Comparison of ENCODE assay signal across 1 cellular context in the genomic region with DNA sequence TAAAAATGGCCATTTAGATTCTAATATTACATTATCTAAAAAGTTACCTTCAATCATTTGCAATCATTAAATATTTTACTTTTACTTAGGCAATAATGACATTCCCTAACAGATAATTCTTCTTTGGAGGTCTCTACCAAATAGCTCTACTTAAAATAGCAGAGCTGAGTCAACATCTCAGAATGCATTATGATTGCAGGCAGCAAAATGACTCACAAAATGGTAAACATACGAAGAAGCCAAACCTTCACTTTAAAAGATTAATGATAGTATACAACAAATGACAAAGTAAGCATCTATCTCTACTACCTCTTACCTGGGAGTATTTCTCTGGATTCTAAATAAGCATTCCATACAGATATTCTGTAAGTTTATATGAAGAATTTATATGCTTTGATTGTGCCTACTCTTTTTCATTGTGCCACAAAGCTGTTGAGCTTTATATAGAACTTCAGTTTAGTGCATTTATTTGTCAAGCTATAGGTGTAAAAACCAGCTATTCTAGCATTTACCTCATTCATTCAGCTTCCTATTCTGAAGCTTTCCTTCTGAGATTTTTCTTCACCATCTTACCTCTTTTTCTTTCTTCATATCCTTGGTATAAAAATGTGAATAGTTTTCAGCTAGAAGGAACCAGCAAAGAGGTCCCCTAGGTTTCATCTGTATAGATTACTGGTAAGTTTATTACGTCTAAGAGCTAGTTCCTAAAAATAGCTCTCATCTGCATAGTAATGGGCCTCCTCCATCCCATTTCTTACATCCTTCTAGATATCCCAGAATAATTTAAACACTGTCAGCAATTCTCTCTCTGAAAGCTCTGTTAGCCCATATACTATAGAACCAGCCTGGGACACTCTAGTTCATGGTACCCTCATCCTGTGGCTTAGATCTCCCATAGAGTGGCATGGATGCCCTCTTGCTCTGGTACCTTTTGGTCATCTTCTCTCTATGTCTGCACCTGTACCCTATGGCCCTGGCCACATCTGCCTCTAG.
TF ChIP-seq lines count a peak whose summit lies in the region.

No MANE protein-coding gene starts in this region.

TF ChIP-seq in WTC11, 78 proteins besides CTCF, POLR2A, EP300 and RAD21 (continued from another document):
- TF ChIP-seq, protein P1, sequence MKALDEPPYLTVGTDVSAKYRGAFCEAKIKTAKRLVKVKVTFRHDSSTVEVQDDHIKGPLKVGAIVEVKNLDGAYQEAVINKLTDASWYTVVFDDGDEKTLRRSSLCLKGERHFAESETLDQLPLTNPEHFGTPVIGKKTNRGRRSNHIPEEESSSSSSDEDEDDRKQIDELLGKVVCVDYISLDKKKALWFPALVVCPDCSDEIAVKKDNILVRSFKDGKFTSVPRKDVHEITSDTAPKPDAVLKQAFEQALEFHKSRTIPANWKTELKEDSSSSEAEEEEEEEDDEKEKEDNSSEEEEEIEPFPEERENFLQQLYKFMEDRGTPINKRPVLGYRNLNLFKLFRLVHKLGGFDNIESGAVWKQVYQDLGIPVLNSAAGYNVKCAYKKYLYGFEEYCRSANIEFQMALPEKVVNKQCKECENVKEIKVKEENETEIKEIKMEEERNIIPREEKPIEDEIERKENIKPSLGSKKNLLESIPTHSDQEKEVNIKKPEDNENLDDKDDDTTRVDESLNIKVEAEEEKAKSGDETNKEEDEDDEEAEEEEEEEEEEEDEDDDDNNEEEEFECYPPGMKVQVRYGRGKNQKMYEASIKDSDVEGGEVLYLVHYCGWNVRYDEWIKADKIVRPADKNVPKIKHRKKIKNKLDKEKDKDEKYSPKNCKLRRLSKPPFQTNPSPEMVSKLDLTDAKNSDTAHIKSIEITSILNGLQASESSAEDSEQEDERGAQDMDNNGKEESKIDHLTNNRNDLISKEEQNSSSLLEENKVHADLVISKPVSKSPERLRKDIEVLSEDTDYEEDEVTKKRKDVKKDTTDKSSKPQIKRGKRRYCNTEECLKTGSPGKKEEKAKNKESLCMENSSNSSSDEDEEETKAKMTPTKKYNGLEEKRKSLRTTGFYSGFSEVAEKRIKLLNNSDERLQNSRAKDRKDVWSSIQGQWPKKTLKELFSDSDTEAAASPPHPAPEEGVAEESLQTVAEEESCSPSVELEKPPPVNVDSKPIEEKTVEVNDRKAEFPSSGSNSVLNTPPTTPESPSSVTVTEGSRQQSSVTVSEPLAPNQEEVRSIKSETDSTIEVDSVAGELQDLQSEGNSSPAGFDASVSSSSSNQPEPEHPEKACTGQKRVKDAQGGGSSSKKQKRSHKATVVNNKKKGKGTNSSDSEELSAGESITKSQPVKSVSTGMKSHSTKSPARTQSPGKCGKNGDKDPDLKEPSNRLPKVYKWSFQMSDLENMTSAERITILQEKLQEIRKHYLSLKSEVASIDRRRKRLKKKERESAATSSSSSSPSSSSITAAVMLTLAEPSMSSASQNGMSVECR (CRISPR knock-in tag; IDR thresholded peaks at IDR 0.05; ENCODE audit: borderline replicate concordance) = no peak
- TF ChIP-seq SOX15 (CRISPR knock-in tag; IDR thresholded peaks at IDR 0.05) (no peak), TEAD4 (CRISPR knock-in tag; IDR thresholded peaks at IDR 0.05) (no peak), FOXK1 (CRISPR knock-in tag; IDR thresholded peaks at IDR 0.05) (no peak), ZNF396 (CRISPR knock-in tag; IDR thresholded peaks at IDR 0.05; ENCODE audit: borderline replicate concordance) (no peak), CBFB (CRISPR knock-in tag; IDR thresholded peaks at IDR 0.05; ENCODE audit: low read depth) (no peak), NFATC4 (CRISPR knock-in tag; IDR thresholded peaks at IDR 0.05) (no peak), ZNF317 (CRISPR knock-in tag; IDR thresholded peaks at IDR 0.05; ENCODE audit: borderline replicate concordance, low read depth) (no peak), CREM (CRISPR knock-in tag; IDR thresholded peaks at IDR 0.05) (no peak)
- TF ChIP-seq, protein P2, sequence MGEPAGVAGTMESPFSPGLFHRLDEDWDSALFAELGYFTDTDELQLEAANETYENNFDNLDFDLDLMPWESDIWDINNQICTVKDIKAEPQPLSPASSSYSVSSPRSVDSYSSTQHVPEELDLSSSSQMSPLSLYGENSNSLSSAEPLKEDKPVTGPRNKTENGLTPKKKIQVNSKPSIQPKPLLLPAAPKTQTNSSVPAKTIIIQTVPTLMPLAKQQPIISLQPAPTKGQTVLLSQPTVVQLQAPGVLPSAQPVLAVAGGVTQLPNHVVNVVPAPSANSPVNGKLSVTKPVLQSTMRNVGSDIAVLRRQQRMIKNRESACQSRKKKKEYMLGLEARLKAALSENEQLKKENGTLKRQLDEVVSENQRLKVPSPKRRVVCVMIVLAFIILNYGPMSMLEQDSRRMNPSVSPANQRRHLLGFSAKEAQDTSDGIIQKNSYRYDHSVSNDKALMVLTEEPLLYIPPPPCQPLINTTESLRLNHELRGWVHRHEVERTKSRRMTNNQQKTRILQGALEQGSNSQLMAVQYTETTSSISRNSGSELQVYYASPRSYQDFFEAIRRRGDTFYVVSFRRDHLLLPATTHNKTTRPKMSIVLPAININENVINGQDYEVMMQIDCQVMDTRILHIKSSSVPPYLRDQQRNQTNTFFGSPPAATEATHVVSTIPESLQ (CRISPR knock-in tag; IDR thresholded peaks at IDR 0.05) = no peak
- TF ChIP-seq, protein P3, sequence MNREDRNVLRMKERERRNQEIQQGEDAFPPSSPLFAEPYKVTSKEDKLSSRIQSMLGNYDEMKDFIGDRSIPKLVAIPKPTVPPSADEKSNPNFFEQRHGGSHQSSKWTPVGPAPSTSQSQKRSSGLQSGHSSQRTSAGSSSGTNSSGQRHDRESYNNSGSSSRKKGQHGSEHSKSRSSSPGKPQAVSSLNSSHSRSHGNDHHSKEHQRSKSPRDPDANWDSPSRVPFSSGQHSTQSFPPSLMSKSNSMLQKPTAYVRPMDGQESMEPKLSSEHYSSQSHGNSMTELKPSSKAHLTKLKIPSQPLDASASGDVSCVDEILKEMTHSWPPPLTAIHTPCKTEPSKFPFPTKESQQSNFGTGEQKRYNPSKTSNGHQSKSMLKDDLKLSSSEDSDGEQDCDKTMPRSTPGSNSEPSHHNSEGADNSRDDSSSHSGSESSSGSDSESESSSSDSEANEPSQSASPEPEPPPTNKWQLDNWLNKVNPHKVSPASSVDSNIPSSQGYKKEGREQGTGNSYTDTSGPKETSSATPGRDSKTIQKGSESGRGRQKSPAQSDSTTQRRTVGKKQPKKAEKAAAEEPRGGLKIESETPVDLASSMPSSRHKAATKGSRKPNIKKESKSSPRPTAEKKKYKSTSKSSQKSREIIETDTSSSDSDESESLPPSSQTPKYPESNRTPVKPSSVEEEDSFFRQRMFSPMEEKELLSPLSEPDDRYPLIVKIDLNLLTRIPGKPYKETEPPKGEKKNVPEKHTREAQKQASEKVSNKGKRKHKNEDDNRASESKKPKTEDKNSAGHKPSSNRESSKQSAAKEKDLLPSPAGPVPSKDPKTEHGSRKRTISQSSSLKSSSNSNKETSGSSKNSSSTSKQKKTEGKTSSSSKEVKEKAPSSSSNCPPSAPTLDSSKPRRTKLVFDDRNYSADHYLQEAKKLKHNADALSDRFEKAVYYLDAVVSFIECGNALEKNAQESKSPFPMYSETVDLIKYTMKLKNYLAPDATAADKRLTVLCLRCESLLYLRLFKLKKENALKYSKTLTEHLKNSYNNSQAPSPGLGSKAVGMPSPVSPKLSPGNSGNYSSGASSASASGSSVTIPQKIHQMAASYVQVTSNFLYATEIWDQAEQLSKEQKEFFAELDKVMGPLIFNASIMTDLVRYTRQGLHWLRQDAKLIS (CRISPR knock-in tag; IDR thresholded peaks at IDR 0.05; ENCODE audit: borderline replicate concordance) = no peak
- TF ChIP-seq, protein P4, sequence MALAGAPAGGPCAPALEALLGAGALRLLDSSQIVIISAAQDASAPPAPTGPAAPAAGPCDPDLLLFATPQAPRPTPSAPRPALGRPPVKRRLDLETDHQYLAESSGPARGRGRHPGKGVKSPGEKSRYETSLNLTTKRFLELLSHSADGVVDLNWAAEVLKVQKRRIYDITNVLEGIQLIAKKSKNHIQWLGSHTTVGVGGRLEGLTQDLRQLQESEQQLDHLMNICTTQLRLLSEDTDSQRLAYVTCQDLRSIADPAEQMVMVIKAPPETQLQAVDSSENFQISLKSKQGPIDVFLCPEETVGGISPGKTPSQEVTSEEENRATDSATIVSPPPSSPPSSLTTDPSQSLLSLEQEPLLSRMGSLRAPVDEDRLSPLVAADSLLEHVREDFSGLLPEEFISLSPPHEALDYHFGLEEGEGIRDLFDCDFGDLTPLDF (CRISPR knock-in tag; IDR thresholded peaks at IDR 0.05) = no peak
TF ChIP-seq in WTC11: peak in this region for 0.
